Comparison of ENCODE assay signal across 19 cellular contexts in the genomic region with DNA sequence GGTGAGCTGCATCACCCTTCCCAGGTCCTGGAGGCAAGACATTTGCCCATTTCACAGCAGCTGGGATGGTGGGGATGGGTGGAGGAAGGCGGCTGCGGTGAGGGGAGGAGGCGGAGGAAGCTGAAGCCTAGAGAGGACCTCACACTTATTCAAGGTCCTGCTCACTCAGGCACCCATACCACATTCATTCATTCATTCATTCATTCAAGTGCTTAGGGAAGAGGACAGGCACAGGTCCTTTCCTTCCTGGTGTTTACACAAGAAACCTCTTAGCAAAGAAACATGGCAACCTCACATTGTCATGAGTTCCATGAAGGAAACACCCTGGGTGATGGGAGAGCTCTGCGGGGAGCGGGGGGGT. TPM values are rescaled to one million over a fixed set of nuclear protein-coding genes. Genes with fewer than 3 reads are reported as not detected.
DNase-seq lines count a peak whose midpoint lies in the region; ATAC-seq, FAIRE-seq and TF ChIP-seq lines count a peak whose summit lies in the region.
"Had no signal": no experiment of that assay in that cellular context is flagged by ENCODE, and none has a peak within 500 bp of the region (broad histone marks: within the 10 kb centered on the region; RNA-seq: fewer than 3 reads in every experiment).

No MANE protein-coding gene starts in this region.

- no peaks in the 10 kb centered on the region for H3K79me2 ChIP-seq in neural progenitor cell (ENCODE audit: low read depth)

- no peaks in the 10 kb centered on the region for H3K9me3 Mint-ChIP-seq in CD4-positive, CD25-positive, alpha-beta regulatory T cell
- no peaks in the 10 kb centered on the region for H3K9me3 Mint-ChIP-seq in activated T-helper 1 cell treated with anti-CD3 and anti-CD28 coated beads, Interleukin-12 subunit alpha, Interleukin-12 subunit beta, Interleukin-2, Interleukin-4 antibody, amounts not matched to agents 30 ng/mL and 10 ng/mL and 1 ng/mL, durations not matched to agents 14 hours and 24 hours and 36 hours
- H3K9me3 Mint-ChIP-seq in neural progenitor cell: no peaks in the 10 kb centered on the region
- H3K9me3 Mint-ChIP-seq: CD4-positive, alpha-beta memory T cell; IgD-negative memory B cell had no signal

- H3K9ac ChIP-seq in BLaER1 treated with 17β-estradiol and CSF1 and Interleukin-3, amounts not matched to agents 10 nM and 100 nM: peak overlapping the region in 5 of 11 experiments; percentile 8 to 66 (median 38); a peak in 4 of 22 replicates
- H3K9ac ChIP-seq in neural progenitor cell: no peak overlapping the region

- no peak overlapping the region for H2AFZ ChIP-seq in neural progenitor cell (replicated peaks)

- H3K27me3 ChIP-seq in BLaER1 treated with 17β-estradiol and CSF1 and Interleukin-3, amounts not matched to agents 10 nM and 100 nM: no peaks in the 10 kb centered on the region
- no peaks in the 10 kb centered on the region for H3K27me3 ChIP-seq in CD4-positive, CD25-positive, alpha-beta regulatory T cell (ENCODE audit: control insufficient read depth, insufficient read depth, low read length)
- peaks cover 35% of the 10 kb centered on the region for H3K27me3 ChIP-seq in neural progenitor cell
- H3K27me3 ChIP-seq: body of pancreas had no signal

- peaks cover 16 to 49% (median 38%) of the 10 kb centered on the region in 10 experiments for H3K4me1 ChIP-seq in BLaER1 treated with 17β-estradiol and CSF1 and Interleukin-3, amounts not matched to agents 10 nM and 100 nM
- peaks cover 10% of the 10 kb centered on the region for H3K4me1 ChIP-seq in CD4-positive, CD25-positive, alpha-beta regulatory T cell (ENCODE audit: control insufficient read depth, insufficient read depth, low read length, poor library complexity, severe bottlenecking)
- H3K4me1 ChIP-seq in neural progenitor cell: peaks cover 14% of the 10 kb centered on the region

- intact Hi-C loops in activated T-helper 1 cell treated with anti-CD3 and anti-CD28 coated beads, Interleukin-12 subunit alpha, Interleukin-12 subunit beta, Interleukin-2, Interleukin-4 antibody, amounts not matched to agents 30 ng/mL and 10 ng/mL and 1 ng/mL, durations not matched to agents 14 hours and 24 hours and 36 hours (cut with micrococcal nuclease): no loop called here

- H3K4me3 Mint-ChIP-seq in CD4-positive, CD25-positive, alpha-beta regulatory T cell: no peak overlapping the region
- no peak overlapping the region for H3K4me3 Mint-ChIP-seq in activated T-helper 1 cell treated with anti-CD3 and anti-CD28 coated beads, Interleukin-12 subunit alpha, Interleukin-12 subunit beta, Interleukin-2, Interleukin-4 antibody, amounts not matched to agents 30 ng/mL and 10 ng/mL and 1 ng/mL, durations not matched to agents 14 hours and 24 hours and 36 hours
- H3K4me3 Mint-ChIP-seq in neural progenitor cell: no peak overlapping the region

- H4K20me1 ChIP-seq in BLaER1 treated with 17β-estradiol and CSF1 and Interleukin-3, amounts not matched to agents 10 nM and 100 nM: peaks cover 15 to 93% (median 38%) of the 10 kb centered on the region in 11 experiments; a peak in 17 of 22 replicates
- no peaks in the 10 kb centered on the region for H4K20me1 ChIP-seq in neural progenitor cell (ENCODE audit: low read depth)

- H3K27me3 Mint-ChIP-seq in CD4-positive, CD25-positive, alpha-beta regulatory T cell: no peaks in the 10 kb centered on the region
- no peaks in the 10 kb centered on the region for H3K27me3 Mint-ChIP-seq in activated T-helper 1 cell treated with anti-CD3 and anti-CD28 coated beads, Interleukin-12 subunit alpha, Interleukin-12 subunit beta, Interleukin-2, Interleukin-4 antibody, amounts not matched to agents 30 ng/mL and 10 ng/mL and 1 ng/mL, durations not matched to agents 14 hours and 24 hours and 36 hours (ENCODE audit: insufficient read depth)
- H3K27me3 Mint-ChIP-seq in neural progenitor cell (ENCODE audit: insufficient read depth, low read depth): peaks cover 27% of the 10 kb centered on the region
- H3K27me3 Mint-ChIP-seq: CD4-positive, alpha-beta memory T cell; IgD-negative memory B cell had no signal

- H3K27ac Mint-ChIP-seq in CD4-positive, CD25-positive, alpha-beta regulatory T cell: peak overlapping the region in 2 of 3 donors; percentile 32 to 75
- H3K27ac Mint-ChIP-seq in activated T-helper 1 cell treated with anti-CD3 and anti-CD28 coated beads, Interleukin-12 subunit alpha, Interleukin-12 subunit beta, Interleukin-2, Interleukin-4 antibody, amounts not matched to agents 30 ng/mL and 10 ng/mL and 1 ng/mL, durations not matched to agents 14 hours and 24 hours and 36 hours: peak overlapping the region; percentile 1
- H3K27ac Mint-ChIP-seq in neural progenitor cell: peak overlapping the region; percentile 65
- H3K27ac Mint-ChIP-seq: IgD-negative memory B cell had no signal

- no peak for ATAC-seq in CD4-positive, CD25-positive, alpha-beta regulatory T cell (ENCODE audit: low read depth in 2 of 2)
- ATAC-seq in HG03108 (IDR thresholded peaks at IDR 0.05; ENCODE audit: unreplicated experiment): no peak
- no peak for ATAC-seq in HG03520 (IDR thresholded peaks at IDR 0.05; ENCODE audit: unreplicated experiment)
- ATAC-seq: activated CD4-positive, CD25-positive, alpha-beta regulatory T cell treated with anti-CD3 and anti-CD28 coated beads, Interleukin-2, amount 50 U/mL, for 24 hours; body of pancreas had no signal

- peak overlapping the region; percentile 36 to 71 (median 55); a peak in 15 of 22 replicates for H3K4me2 ChIP-seq in BLaER1 treated with 17β-estradiol and CSF1 and Interleukin-3, amounts not matched to agents 10 nM and 100 nM
- H3K4me2 ChIP-seq in neural progenitor cell: no peak overlapping the region

- H3K36me3 ChIP-seq in BLaER1 treated with 17β-estradiol and CSF1 and Interleukin-3, amounts not matched to agents 10 nM and 100 nM: peaks cover 55 to 69% (median 62%) of the 10 kb centered on the region in 11 experiments
- peaks cover 13% of the 10 kb centered on the region for H3K36me3 ChIP-seq in CD4-positive, CD25-positive, alpha-beta regulatory T cell (ENCODE audit: control insufficient read depth, insufficient read depth, low read length)
- no peaks in the 10 kb centered on the region for H3K36me3 ChIP-seq in neural progenitor cell

- no peak for TF ChIP-seq CTCF in neural progenitor cell (IDR thresholded peaks at IDR 0.05)

- H3K4me3 ChIP-seq in BLaER1 treated with 17β-estradiol and CSF1 and Interleukin-3, amounts not matched to agents 10 nM and 100 nM: no peak overlapping the region
- no peak overlapping the region for H3K4me3 ChIP-seq in CD4-positive, CD25-positive, alpha-beta regulatory T cell (ENCODE audit: low read depth, low read length)
- H3K4me3 ChIP-seq in neural progenitor cell: no peak overlapping the region
- H3K4me3 ChIP-seq: body of pancreas, psoas muscle had no signal

- TF ChIP-seq POLR2A in H54 (IDR thresholded peaks at IDR 0.05; ENCODE audit: low read depth, low read length): no peak

- H3K36me3 Mint-ChIP-seq in CD4-positive, CD25-positive, alpha-beta regulatory T cell: peaks cover 3% of the 10 kb centered on the region
- H3K36me3 Mint-ChIP-seq in activated T-helper 1 cell treated with anti-CD3 and anti-CD28 coated beads, Interleukin-12 subunit alpha, Interleukin-12 subunit beta, Interleukin-2, Interleukin-4 antibody, amounts not matched to agents 30 ng/mL and 10 ng/mL and 1 ng/mL, durations not matched to agents 14 hours and 24 hours and 36 hours (ENCODE audit: low read depth): peaks cover 13% of the 10 kb centered on the region
- H3K36me3 Mint-ChIP-seq in neural progenitor cell: peaks cover 7% of the 10 kb centered on the region
- H3K36me3 Mint-ChIP-seq: IgD-negative memory B cell had no signal

- peak overlapping the region in 7 of 11 experiments; percentile 3 to 50 (median 44); a peak in 9 of 22 replicates for H3K27ac ChIP-seq in BLaER1 treated with 17β-estradiol and CSF1 and Interleukin-3, amounts not matched to agents 10 nM and 100 nM
- H3K27ac ChIP-seq in CD4-positive, CD25-positive, alpha-beta regulatory T cell (ENCODE audit: insufficient read depth, low read length, poor library complexity, severe bottlenecking): no peak overlapping the region
- no peak overlapping the region for H3K27ac ChIP-seq in neural progenitor cell
- H3K27ac ChIP-seq: body of pancreas had no signal

- DNase-seq in CD4-positive, CD25-positive, alpha-beta regulatory T cell: no peak
- DNase-seq in activated T-helper 1 cell treated with anti-CD3 and anti-CD28 coated beads, Interleukin-12 subunit alpha, Interleukin-12 subunit beta, Interleukin-2, Interleukin-4 antibody, amounts not matched to agents 30 ng/mL and 10 ng/mL and 1 ng/mL, durations not matched to agents 14 hours and 24 hours and 36 hours (ENCODE audit: low spot score): no peak
- no peak for DNase-seq in neural progenitor cell (ENCODE audit: low spot score)
- DNase-seq in H54 (ENCODE audit: insufficient read length, low spot score): no peak
- DNase-seq: CD4-positive, alpha-beta memory T cell; effector CD4-positive, alpha-beta T cell; head of caudate nucleus; NCI-H510A treated with DMSO at 0.1 percent for 48 hours; SIG-M5 had no signal

- no peak for FAIRE-seq in H54 (lab: Jason Lieb, UNC)

- no peaks in the 10 kb centered on the region for H3K9me3 ChIP-seq in BLaER1 treated with 17β-estradiol and CSF1 and Interleukin-3, amounts not matched to agents 10 nM and 100 nM (replicated peaks in 1 of 11)
- no peaks in the 10 kb centered on the region for H3K9me3 ChIP-seq in CD4-positive, CD25-positive, alpha-beta regulatory T cell (ENCODE audit: control insufficient read depth in 2 of 2, low read length in 2 of 2)
- no peaks in the 10 kb centered on the region for H3K9me3 ChIP-seq in neural progenitor cell (ENCODE audit: low read depth)
- H3K9me3 ChIP-seq: body of pancreas, psoas muscle had no signal

- peaks cover 0 to 23% (median 6%) of the 10 kb centered on the region in 4 donors for H3K4me1 Mint-ChIP-seq in CD4-positive, CD25-positive, alpha-beta regulatory T cell
- H3K4me1 Mint-ChIP-seq in activated T-helper 1 cell treated with anti-CD3 and anti-CD28 coated beads, Interleukin-12 subunit alpha, Interleukin-12 subunit beta, Interleukin-2, Interleukin-4 antibody, amounts not matched to agents 30 ng/mL and 10 ng/mL and 1 ng/mL, durations not matched to agents 14 hours and 24 hours and 36 hours (ENCODE audit: low read depth): peaks cover 14% of the 10 kb centered on the region
- H3K4me1 Mint-ChIP-seq in neural progenitor cell: peaks cover 3% of the 10 kb centered on the region

- H3F3A ChIP-seq in neural progenitor cell (ENCODE audit: low read depth): peaks cover 28% of the 10 kb centered on the region

RNA-seq across cellular contexts. Expression of a gene that starts 0.3 kb away (rescaled TPM):
- 5.5 TPM for total RNA-seq in CD4-positive, CD25-positive, alpha-beta regulatory T cell
- 1 to 10 TPM in 1 of 4 donors, under 1 TPM in 2, not detected in 1; 0.19 to 1.5 (median 0.76) TPM for polyA plus RNA-seq in CD4-positive, CD25-positive, alpha-beta regulatory T cell
- total RNA-seq in activated T-helper 1 cell treated with anti-CD3 and anti-CD28 coated beads, Interleukin-12 subunit alpha, Interleukin-12 subunit beta, Interleukin-2, Interleukin-4 antibody, amounts not matched to agents 30 ng/mL and 10 ng/mL and 1 ng/mL, durations not matched to agents 14 hours and 24 hours and 36 hours: 1.6 and 2.0 TPM in 2 replicates
- 0.34 TPM in 1 of 2 replicates, not detected in the other for total RNA-seq in neural progenitor cell (ENCODE audit: low replicate concordance)
- total RNA-seq: G401, kidney epithelial cell, MCF 10A had no signal
- polyA plus RNA-seq: IgD-negative memory B cell had no signal

RNA-seq across cellular contexts. Expression of a gene that starts 18.1 kb away (rescaled TPM):
- total RNA-seq in CD4-positive, CD25-positive, alpha-beta regulatory T cell: 73.1 TPM
- polyA plus RNA-seq in CD4-positive, CD25-positive, alpha-beta regulatory T cell: 10 to 100 TPM in 2 of 4 donors, 1 to 10 TPM in 2; 8.1 to 11.6 (median 9.8) TPM
- total RNA-seq in activated T-helper 1 cell treated with anti-CD3 and anti-CD28 coated beads, Interleukin-12 subunit alpha, Interleukin-12 subunit beta, Interleukin-2, Interleukin-4 antibody, amounts not matched to agents 30 ng/mL and 10 ng/mL and 1 ng/mL, durations not matched to agents 14 hours and 24 hours and 36 hours: 103 and 106 TPM in 2 replicates
- total RNA-seq in neural progenitor cell (ENCODE audit: low replicate concordance): 9.9 and 42.0 TPM in 2 replicates

RNA-seq across cellular contexts. Expression of a gene that starts 19.7 kb away (rescaled TPM):
- 61.3 TPM for total RNA-seq in CD4-positive, CD25-positive, alpha-beta regulatory T cell
- polyA plus RNA-seq in CD4-positive, CD25-positive, alpha-beta regulatory T cell: 1 to 10 TPM; 1.9 to 2.6 (median 2.2) TPM
- total RNA-seq in activated T-helper 1 cell treated with anti-CD3 and anti-CD28 coated beads, Interleukin-12 subunit alpha, Interleukin-12 subunit beta, Interleukin-2, Interleukin-4 antibody, amounts not matched to agents 30 ng/mL and 10 ng/mL and 1 ng/mL, durations not matched to agents 14 hours and 24 hours and 36 hours: 55.0 and 55.2 TPM in 2 replicates
- 6.6 and 19.3 TPM in 2 replicates for total RNA-seq in neural progenitor cell (ENCODE audit: low replicate concordance)

RNA-seq across cellular contexts. Expression of a gene that starts 20.0 kb away (rescaled TPM):
- 143 TPM for total RNA-seq in CD4-positive, CD25-positive, alpha-beta regulatory T cell
- polyA plus RNA-seq in CD4-positive, CD25-positive, alpha-beta regulatory T cell: 10 to 100 TPM in 1 of 4 donors, 1 to 10 TPM in 3; 7.8 to 11.6 (median 8.7) TPM
- 168 and 178 TPM in 2 replicates for total RNA-seq in activated T-helper 1 cell treated with anti-CD3 and anti-CD28 coated beads, Interleukin-12 subunit alpha, Interleukin-12 subunit beta, Interleukin-2, Interleukin-4 antibody, amounts not matched to agents 30 ng/mL and 10 ng/mL and 1 ng/mL, durations not matched to agents 14 hours and 24 hours and 36 hours
- 4.7 and 5.1 TPM in 2 replicates for total RNA-seq in neural progenitor cell (ENCODE audit: low replicate concordance)

RNA-seq across cellular contexts. Expression of a gene that starts 23.6 kb away (rescaled TPM):
- 49.4 TPM for total RNA-seq in CD4-positive, CD25-positive, alpha-beta regulatory T cell
- polyA plus RNA-seq in CD4-positive, CD25-positive, alpha-beta regulatory T cell: 100 to 1,000 TPM in 3 of 4 donors, 10 to 100 TPM in 1; 77.1 to 158 (median 115) TPM
- 50.4 and 50.6 TPM in 2 replicates for total RNA-seq in activated T-helper 1 cell treated with anti-CD3 and anti-CD28 coated beads, Interleukin-12 subunit alpha, Interleukin-12 subunit beta, Interleukin-2, Interleukin-4 antibody, amounts not matched to agents 30 ng/mL and 10 ng/mL and 1 ng/mL, durations not matched to agents 14 hours and 24 hours and 36 hours
- 11.7 and 27.8 TPM in 2 replicates for total RNA-seq in neural progenitor cell (ENCODE audit: low replicate concordance)

Comparison
In these comparisons a context has a peak if more than half of its experiments do, and no peak if none do; other contexts are left out.
1. H3K27ac ChIP-seq: peak in BLaER1 treated with 17β-estradiol and CSF1 and Interleukin-3, amounts not matched to agents 10 nM and 100 nM (7 of 11); none in CD4-positive, CD25-positive, alpha-beta regulatory T cell (single experiment) and neural progenitor cell (single experiment).
2. H3K27ac Mint-ChIP-seq: peak in every context shown above with its lines; median percentile 65 in neural progenitor cell; 54 in CD4-positive, CD25-positive, alpha-beta regulatory T cell; 1 in activated T-helper 1 cell treated with anti-CD3 and anti-CD28 coated beads, Interleukin-12 subunit alpha, Interleukin-12 subunit beta, Interleukin-2, Interleukin-4 antibody, amounts not matched to agents 30 ng/mL and 10 ng/mL and 1 ng/mL, durations not matched to agents 14 hours and 24 hours and 36 hours.